Comparison of ENCODE assay signal across 12 cellular contexts in genomic region chr2:208359632-208359986, GRCh38. TPM values are rescaled to one million over a fixed set of nuclear protein-coding genes. Genes with fewer than 3 reads are reported as not detected.
DNase-seq lines count a peak whose midpoint lies in the region; ATAC-seq, FAIRE-seq and TF ChIP-seq lines count a peak whose summit lies in the region.
"Had no signal": no experiment of that assay in that cellular context is flagged by ENCODE, and none has a peak within 500 bp of the region (broad histone marks: within the 10 kb centered on the region; RNA-seq: fewer than 3 reads in every experiment).

No MANE protein-coding gene starts in this region.

- SMC1A ChIA-PET in GM12878 (lab: Charles Lee; ENCODE audit: uncharacterized antibody, unreplicated experiment) = no interaction called here

- H3K27ac Mint-ChIP-seq in CD8-positive, alpha-beta memory T cell = no peak overlapping the region

- H3K4me2 ChIP-seq in GM12878 (ENCODE audit: control insufficient read depth, insufficient read depth) = no peak overlapping the region
- H3K4me2 ChIP-seq: BLaER1 had no signal

- H3K27me3 Mint-ChIP-seq in CD8-positive, alpha-beta memory T cell = no peaks in the 10 kb centered on the region

- WGBS in GM12878 (ENCODE audit: insufficient coverage, insufficient replicate concordance, low lambda C conversion rate, missing lambda C conversion rate) = 86% methylated on average over 17 of the region's 17 CpGs

- CTCF ChIA-PET in CD8-positive, alpha-beta memory T cell (lab: Charles Lee) = no interaction called here
- CTCF ChIA-PET in GM12878 (lab: Yijun Ruan, JAX) = no interaction called here

- BruUV-seq in GM12878 (replicated peaks; lab: Mats Ljungman, UMichigan) = no TSS peak

- no peak for TF ChIP-seq EP300 in GM12878 (IDR thresholded peaks at IDR 0.05; ENCODE audit: borderline replicate concordance in 1 of 2, control insufficient read depth in 1 of 2, low read depth in 2 of 2, low read length in 2 of 2)

- no peak overlapping the region for H2AFZ ChIP-seq in GM12878 (ENCODE audit: control insufficient read depth, low read depth, low read length)

- RAD21 ChIA-PET in GM12878 (lab: Charles Lee; ENCODE audit: unreplicated experiment) = no interaction called here

- H3K9me3 ChIP-seq in CD8-positive, alpha-beta memory T cell (ENCODE audit: low read length) = no peaks in the 10 kb centered on the region
- H3K9me3 ChIP-seq in HUES6 (ENCODE audit: control insufficient read depth, insufficient read depth, low read depth, low read length) = peaks cover 2% of the 10 kb centered on the region; the same call in 1 of the 2 replicates
- no peaks in the 10 kb centered on the region; the same call in 2 of the 3 replicates for H3K9me3 ChIP-seq in GM12878 (replicated peaks; ENCODE audit: control insufficient read depth, insufficient read depth, low read length)

- H3K9ac ChIP-seq in HUES6 (ENCODE audit: low read length) (no peak overlapping the region), GM12878 (ENCODE audit: control insufficient read depth, insufficient read depth, low read length) (no peak overlapping the region)
- H3K9ac ChIP-seq: BLaER1 had no signal

- ATAC-seq in GM12878 (no peak; the same call in 1 of the 3 replicates), GM21619 (IDR thresholded peaks at IDR 0.05; ENCODE audit: unreplicated experiment) (no peak)

- in situ Hi-C loops in GM12878 (cut with MboI) = no loop called here

- FAIRE-seq in GM12878 (lab: Jason Lieb, UNC) = no peak

- H3K4me1 Mint-ChIP-seq in CD8-positive, alpha-beta memory T cell = peaks cover 13 to 27% (median 20%) of the 10 kb centered on the region in 3 donors

- DNase-seq in CD8-positive, alpha-beta memory T cell = peak in 3 of 5 donors; percentile 1 to 39 (median 11)
- DNase-seq in GM12878 (ENCODE audit: low read depth, low spot score) (no peak), mesenteric fat pad (ENCODE audit: low spot score) (peak; percentile 89), NCI-H1105 treated with DMSO at 0.1 percent for 48 hours (lab: John Stamatoyannopoulos, UW) (no peak), coronary artery (ENCODE audit: low spot score) (no peak), erythroblast (lab: John Stamatoyannopoulos, UW) (no peak)
- DNase-seq: activated CD4-positive, CD25-positive, alpha-beta regulatory T cell; NCI-H1092 had no signal

- POLR2A ChIA-PET in CD8-positive, alpha-beta memory T cell (lab: Charles Lee) = no interaction called here
- POLR2A ChIA-PET in GM12878 (lab: Charles Lee) = no interaction called here

- H3K36me3 Mint-ChIP-seq in CD8-positive, alpha-beta memory T cell = peaks cover 3 to 34% (median 8%) of the 10 kb centered on the region in 3 donors

- H3K36me3 ChIP-seq in CD8-positive, alpha-beta memory T cell (ENCODE audit: insufficient read depth, low read length) = no peaks in the 10 kb centered on the region
- H3K36me3 ChIP-seq in HUES6 (ENCODE audit: control insufficient read depth, insufficient read depth, low read length) (peaks cover 35% of the 10 kb centered on the region), GM12878 (ENCODE audit: control insufficient read depth in 2 of 2, insufficient read depth in 2 of 2, low read length in 1 of 2) (peaks cover 0 to 14% of the 10 kb centered on the region in 2 experiments)

- H3K79me2 ChIP-seq in GM12878 (ENCODE audit: control insufficient read depth, insufficient read depth, low read length) = no peaks in the 10 kb centered on the region

- TF ChIP-seq POLR2A in GM12878 (IDR thresholded peaks at IDR 0.05; ENCODE audit: low read depth, low read length) (peak; percentile 61), erythroblast (IDR thresholded peaks at IDR 0.05; ENCODE audit: low read length) (no peak)

- no peaks in the 10 kb centered on the region for H4K20me1 ChIP-seq in GM12878 (ENCODE audit: control insufficient read depth, insufficient read depth)
- H4K20me1 ChIP-seq: BLaER1 had no signal

- peaks cover 0 to 3% (median 2%) of the 10 kb centered on the region in 5 donors for H3K9me3 Mint-ChIP-seq in CD8-positive, alpha-beta memory T cell

- no peaks in the 10 kb centered on the region for H3K4me1 ChIP-seq in CD8-positive, alpha-beta memory T cell (ENCODE audit: insufficient read depth, low read length)
- H3K4me1 ChIP-seq in HUES6 (ENCODE audit: control insufficient read depth, insufficient read depth, low read length) (0 out of 2 replicates have a peak, but pooled peaks cover 3% of the 10 kb centered on the region), GM12878 (ENCODE audit: control insufficient read depth, insufficient read depth, low read length) (no peaks in the 10 kb centered on the region)
- H3K4me1 ChIP-seq: BLaER1, psoas muscle had no signal

- TF ChIP-seq CTCF in GM12878 (IDR thresholded peaks at IDR 0.05 in 2 of 3, conservative IDR thresholded peaks at IDR 0.05 in 1 of 3; ENCODE audit: control insufficient read depth in 2 of 3, extremely low read depth in 1 of 3, insufficient read depth in 1 of 3, low read depth in 3 of 3, low read length in 3 of 3) (no peak), coronary artery (IDR thresholded peaks at IDR 0.05) (no peak)

- no peak for TF ChIP-seq RAD21 in GM12878 (IDR thresholded peaks at IDR 0.05; ENCODE audit: insufficient read depth, low read depth, low read length)

- intact Hi-C loops in GM12878 (cut with micrococcal nuclease; ENCODE audit: unreplicated experiment) = no loop called here

- no peak overlapping the region for H3K27ac ChIP-seq in CD8-positive, alpha-beta memory T cell (ENCODE audit: low read depth, low read length)
- H3K27ac ChIP-seq in HUES6 (ENCODE audit: low read depth, low read length) (no peak overlapping the region), GM12878 (ENCODE audit: control insufficient read depth, insufficient read depth) (no peak overlapping the region), coronary artery (no peak overlapping the region)
- H3K27ac ChIP-seq: BLaER1, psoas muscle had no signal

- H3K4me3 Mint-ChIP-seq in CD8-positive, alpha-beta memory T cell = peak overlapping the region in 1 of 7 donors; percentile 57

- H3K4me3 ChIP-seq in CD8-positive, alpha-beta memory T cell (ENCODE audit: low read length) = no peak overlapping the region
- peak overlapping the region; percentile 34; the same call in 1 of the 2 replicates for H3K4me3 ChIP-seq in HUES6 (ENCODE audit: low read depth, low read length)
- no peak overlapping the region for H3K4me3 ChIP-seq in GM12878
- H3K4me3 ChIP-seq in coronary artery = no peak overlapping the region
- H3K4me3 ChIP-seq: BLaER1, psoas muscle had no signal

- no peaks in the 10 kb centered on the region for H3K27me3 ChIP-seq in CD8-positive, alpha-beta memory T cell (ENCODE audit: insufficient read depth, low read length, poor library complexity, severe bottlenecking)
- no peaks in the 10 kb centered on the region for H3K27me3 ChIP-seq in HUES6 (ENCODE audit: control insufficient read depth, insufficient read depth, low read length)
- no peaks in the 10 kb centered on the region for H3K27me3 ChIP-seq in GM12878 (replicated peaks in 1 of 2; ENCODE audit: control insufficient read depth in 2 of 2, insufficient read depth in 2 of 2, low read length in 1 of 2)
- H3K27me3 ChIP-seq: BLaER1 had no signal

TF ChIP-seq in GM12878, 131 proteins besides CTCF, POLR2A, EP300 and RAD21 (continues in another document):
- TF ChIP-seq SP1 (IDR thresholded peaks at IDR 0.05; ENCODE audit: low read depth, low read length) = no peak
- no peak for TF ChIP-seq ASH2L (IDR thresholded peaks at IDR 0.05; ENCODE audit: borderline replicate concordance, low read depth)
- TF ChIP-seq ZNF384 (IDR thresholded peaks at IDR 0.05; ENCODE audit: borderline replicate concordance, low read depth, low read length) = no peak
- TF ChIP-seq HCFC1 (IDR thresholded peaks at IDR 0.05; ENCODE audit: low read length) = no peak
- TF ChIP-seq E2F8 (IDR thresholded peaks at IDR 0.05; ENCODE audit: low read depth, partially characterized antibody) = no peak
- TF ChIP-seq RELA (IDR thresholded peaks at IDR 0.05; ENCODE audit: borderline replicate concordance, partially characterized antibody) = no peak
- TF ChIP-seq NFIC (IDR thresholded peaks at IDR 0.05; ENCODE audit: low read depth, low read length) = no peak

RNA-seq across cellular contexts. Expression of gene PTH2R, which starts 47.0 kb away (rescaled TPM):
- total RNA-seq in CD8-positive, alpha-beta memory T cell = not detected
- polyA plus RNA-seq in CD8-positive, alpha-beta memory T cell = not detected
- 0.15 and 0.20 TPM in 2 replicates for total RNA-seq in GM12878 (2013; cell fraction: nucleolus; rRNA removed)
- total RNA-seq in GM12878 (2014; rRNA removed) (0.05 and 0.06 TPM in 2 replicates), GM12878 (2014; rRNA removed; fragmentation: Illumina TruSeq; extraction: Trizol) (not detected in 2 replicates), GM12878 (2021) (not detected in 2 replicates), mesenteric fat pad (not detected)
- polyA plus RNA-seq in GM12878 (2011; ENCODE audit: low read depth) = not detected
- polyA plus RNA-seq in GM12878 (2011; rRNA removed) (0.03 TPM in 2 replicates), GM12878 (2014; fragmentation: Illumina TruSeq; extraction: Trizol) (0.01 TPM in 1 of 2 replicates, not detected in the other), GM12878 (2014; fragmentation: Nextera tagmentation; extraction: Ambion mirVana) (not detected), GM12878 (2014; rRNA removed) (not detected in 2 replicates), GM12878 (2016; fragmentation: Nextera tagmentation; extraction: Ambion mirVana) (not detected)
- polyA plus RNA-seq in GM12878 (2011; cell fraction: cytosol; rRNA removed) = not detected in 2 replicates
- polyA plus RNA-seq in GM12878 (2011; cell fraction: nucleus; rRNA removed) = 0.04 and 0.13 TPM in 2 replicates
- not detected in 2 replicates for polyA plus RNA-seq in GM12878 (2012)
- 0.31 TPM in 1 of 2 replicates, not detected in the other for polyA minus RNA-seq in GM12878 (2011; rRNA and poly(A)+ RNA removed)
- polyA minus RNA-seq in GM12878 (2011; cell fraction: cytosol; rRNA and poly(A)+ RNA removed) = not detected in 2 replicates
- 0.24 and 0.77 TPM in 2 replicates for polyA minus RNA-seq in GM12878 (2011; cell fraction: nucleus; rRNA and poly(A)+ RNA removed)

Comparison
In these comparisons a context has a peak if more than half of its experiments do, and no peak if none do; other contexts are left out.
1. DNase-seq: peak in CD8-positive, alpha-beta memory T cell (3 of 5) and mesenteric fat pad (single experiment); none in GM12878 (single experiment), NCI-H1105 treated with DMSO at 0.1 percent for 48 hours (single experiment), coronary artery (single experiment) and erythroblast (0 of 2).